Comparison of ENCODE assay signal across 10 cellular contexts in the genomic region with DNA sequence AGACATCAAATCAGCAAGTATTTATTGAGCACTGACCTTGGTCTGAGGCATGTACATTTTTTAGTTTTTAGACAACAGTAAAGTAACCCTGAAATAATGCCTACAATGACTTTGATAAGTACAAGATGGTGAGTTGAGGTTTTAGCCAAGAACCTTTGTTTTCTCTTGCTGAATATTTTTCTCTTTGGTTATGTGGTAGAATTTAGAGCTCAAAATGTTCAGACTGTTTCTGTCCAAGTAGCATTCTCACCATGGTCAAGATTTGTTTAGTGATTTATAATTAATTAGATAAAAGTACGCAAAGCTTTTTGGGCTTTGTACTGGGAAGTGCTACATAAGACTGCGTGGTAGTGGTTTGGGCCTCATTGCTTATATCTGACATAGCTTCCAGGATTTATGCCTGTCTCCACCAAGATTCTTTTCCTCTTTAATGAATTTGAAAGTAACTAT.
DNase-seq lines count a peak whose midpoint lies in the region; TF ChIP-seq lines count a peak whose summit lies in the region.
"Had no signal": no experiment of that assay in that cellular context is flagged by ENCODE, and none has a peak within 500 bp of the region (broad histone marks: within the 10 kb centered on the region; RNA-seq: fewer than 3 reads in every experiment).

No MANE protein-coding gene starts in this region.

- no peak for TF ChIP-seq POLR2A in transverse colon (IDR thresholded peaks at IDR 0.05)

- TF ChIP-seq CTCF in HEK293 (tag by site-specific recombination; IDR thresholded peaks at IDR 0.05) (no peak), cardiac fibroblast (IDR thresholded peaks at IDR 0.05; ENCODE audit: low read depth, low read length) (no peak), transverse colon (IDR thresholded peaks at IDR 0.05) (no peak)

- WGBS in mesenchymal stem cell: no CpG with 5 or more reads among the region's 2 CpGs
- WGBS in transverse colon (ENCODE audit: low coverage in 1 of 2), 2 donors: 54 to 70% methylated on average over 2 of the region's 2 CpGs

- intact Hi-C loops in transverse colon (cut with DNase I; ENCODE audit: low total_unique reads): no loop called here

- H2AK5ac ChIP-seq in mesenchymal stem cell (ENCODE audit: low read length, severe bottlenecking): no peak overlapping the region

- H3K9ac ChIP-seq in mesenchymal stem cell (ENCODE audit: low read length): peak overlapping the region; percentile 83

- H3K4me1 ChIP-seq in HEK293 (ENCODE audit: control insufficient read depth, insufficient read depth, low read length): peaks cover 12% of the 10 kb centered on the region
- peaks cover 8% of the 10 kb centered on the region for H3K4me1 ChIP-seq in mesenchymal stem cell (ENCODE audit: control insufficient read depth, insufficient read depth, low read depth, low read length)
- peaks cover 13 to 75% (median 34%) of the 10 kb centered on the region in 4 donors for H3K4me1 ChIP-seq in transverse colon

- POLR2A ChIA-PET in HEK293 (lab: Yijun Ruan, JAX): no interaction called here

- no peak overlapping the region for H3K4me2 ChIP-seq in mesenchymal stem cell (ENCODE audit: low read length, poor library complexity, severe bottlenecking)

- H2AFZ ChIP-seq in mesenchymal stem cell (ENCODE audit: low read depth, low read length): no peak overlapping the region

- H3K4ac ChIP-seq in mesenchymal stem cell (ENCODE audit: low read depth in 1 of 2, low read length in 2 of 2): no peak overlapping the region

- peaks cover 13% of the 10 kb centered on the region for H3K79me1 ChIP-seq in mesenchymal stem cell (replicated peaks; ENCODE audit: low read length, poor library complexity, severe bottlenecking)

- H3K9me3 ChIP-seq in HEK293 (ENCODE audit: control insufficient read depth, insufficient read depth, low read depth, low read length) (no peaks in the 10 kb centered on the region), mesenchymal stem cell (ENCODE audit: control insufficient read depth, low read length) (no peaks in the 10 kb centered on the region), transverse colon (no peaks in the 10 kb centered on the region)

- H2BK15ac ChIP-seq in mesenchymal stem cell (ENCODE audit: low read depth, poor library complexity, severe bottlenecking): no peak overlapping the region

- H3K27me3 ChIP-seq in mesenchymal stem cell (ENCODE audit: control insufficient read depth in 1 of 2, insufficient read depth in 1 of 2, low read length in 2 of 2) (no peaks in the 10 kb centered on the region), transverse colon (no peaks in the 10 kb centered on the region)

- no peak overlapping the region for H2BK120ac ChIP-seq in mesenchymal stem cell (ENCODE audit: low read depth, low read length)

- H4K8ac ChIP-seq in mesenchymal stem cell (ENCODE audit: low read length): no peak overlapping the region

- H4K91ac ChIP-seq in mesenchymal stem cell (ENCODE audit: low read length): no peak overlapping the region

- CTCF ChIA-PET in HEK293 (lab: Yijun Ruan, JAX): interaction anchor here (1.4 kb wide), 1 partner anchor 9 kb away, joined by 3 read pairs; no protein-coding TSS in a partner anchor

- DNase-seq in cardiac fibroblast (ENCODE audit: low read depth in 2 of 2) (peak; percentile 46 to 48), mesenchymal stem cell (peak; percentile 48), transverse colon (no peak), NCI-H1048 (lab: John Stamatoyannopoulos, UW) (no peak), DMS153 (lab: John Stamatoyannopoulos, UW) (no peak), NCI-H2227 (lab: John Stamatoyannopoulos, UW; ENCODE audit: unreplicated experiment) (no peak)
- DNase-seq: activated naive CD4-positive, alpha-beta T cell treated with anti-CD3 and anti-CD28 coated beads for 36 hours; erythroblast; NCI-H2227 treated with DMSO at 0.1 percent for 48 hours had no signal

- no peak overlapping the region for H3K18ac ChIP-seq in mesenchymal stem cell (ENCODE audit: low read depth in 1 of 2, low read length in 2 of 2)

- no peak overlapping the region for H3K23ac ChIP-seq in mesenchymal stem cell (ENCODE audit: low read length in 2 of 2)

- no peak overlapping the region for H2BK5ac ChIP-seq in mesenchymal stem cell (ENCODE audit: low read depth, low read length, poor library complexity, severe bottlenecking)

- H3K27ac ChIP-seq in HEK293 (ENCODE audit: extremely low read depth, low read depth, low read length) (no peak overlapping the region), mesenchymal stem cell (ENCODE audit: low read length, poor library complexity, severe bottlenecking) (no peak overlapping the region), transverse colon (peak overlapping the region; percentile 59 to 77 (median 70))

- H3K14ac ChIP-seq in mesenchymal stem cell (ENCODE audit: low read length in 2 of 2): no peak overlapping the region

- in situ Hi-C loops in transverse colon (cut with MboI; ENCODE audit: low pct_ligation_motif_present in 1 of 4, low pct_unique_long_range_greater_than_20kb in 1 of 4, low sequenced_read_pairs in 3 of 4): no loop called here

- H3K36me3 ChIP-seq in HEK293 (ENCODE audit: control insufficient read depth in 2 of 2, insufficient read depth in 1 of 2, low read length in 2 of 2) (no peaks in the 10 kb centered on the region), mesenchymal stem cell (ENCODE audit: control insufficient read depth in 1 of 2, insufficient read depth in 2 of 2, low read depth in 1 of 2, low read length in 2 of 2) (no peaks in the 10 kb centered on the region), transverse colon (no peaks in the 10 kb centered on the region)

- no peak overlapping the region for H3K4me3 ChIP-seq in HEK293 (ENCODE audit: low read depth, low read length)
- H3K4me3 ChIP-seq in cardiac fibroblast (replicated peaks in 1 of 2; ENCODE audit: low read depth in 2 of 2, low read length in 2 of 2): no peak overlapping the region
- peak overlapping the region in 1 of 2 experiments; percentile 13 for H3K4me3 ChIP-seq in mesenchymal stem cell (ENCODE audit: insufficient read depth in 1 of 2, low read depth in 1 of 2, low read length in 2 of 2)
- no peak overlapping the region for H3K4me3 ChIP-seq in transverse colon

- no peak for TF ChIP-seq EP300 in transverse colon (IDR thresholded peaks at IDR 0.05; ENCODE audit: low read depth)

- H2BK12ac ChIP-seq in mesenchymal stem cell (ENCODE audit: low read length in 2 of 2): no peak overlapping the region

TF ChIP-seq in HEK293, 187 proteins besides CTCF, POLR2A, EP300 and RAD21:
- TF ChIP-seq, protein P1, sequence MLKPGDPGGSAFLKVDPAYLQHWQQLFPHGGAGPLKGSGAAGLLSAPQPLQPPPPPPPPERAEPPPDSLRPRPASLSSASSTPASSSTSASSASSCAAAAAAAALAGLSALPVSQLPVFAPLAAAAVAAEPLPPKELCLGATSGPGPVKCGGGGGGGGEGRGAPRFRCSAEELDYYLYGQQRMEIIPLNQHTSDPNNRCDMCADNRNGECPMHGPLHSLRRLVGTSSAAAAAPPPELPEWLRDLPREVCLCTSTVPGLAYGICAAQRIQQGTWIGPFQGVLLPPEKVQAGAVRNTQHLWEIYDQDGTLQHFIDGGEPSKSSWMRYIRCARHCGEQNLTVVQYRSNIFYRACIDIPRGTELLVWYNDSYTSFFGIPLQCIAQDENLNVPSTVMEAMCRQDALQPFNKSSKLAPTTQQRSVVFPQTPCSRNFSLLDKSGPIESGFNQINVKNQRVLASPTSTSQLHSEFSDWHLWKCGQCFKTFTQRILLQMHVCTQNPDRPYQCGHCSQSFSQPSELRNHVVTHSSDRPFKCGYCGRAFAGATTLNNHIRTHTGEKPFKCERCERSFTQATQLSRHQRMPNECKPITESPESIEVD (tag by site-specific recombination; IDR thresholded peaks at IDR 0.05): peak; percentile 37; the same call in 1 of the 2 replicates
- no peak for TF ChIP-seq ZNF174 (tag by site-specific recombination; IDR thresholded peaks at IDR 0.05)

Comparison
In these comparisons a context has a peak if more than half of its experiments do, and no peak if none do; other contexts are left out.
1. H3K27ac ChIP-seq: peak in transverse colon (4 of 4); none in HEK293 (single experiment) and mesenchymal stem cell (single experiment).
2. DNase-seq: peak in cardiac fibroblast (2 of 2) and mesenchymal stem cell (single experiment); none in transverse colon (single experiment), NCI-H1048 (single experiment), DMS153 (single experiment) and NCI-H2227 (single experiment).